18 cellular contexts compared by ENCODE assay signal in the genomic region with DNA sequence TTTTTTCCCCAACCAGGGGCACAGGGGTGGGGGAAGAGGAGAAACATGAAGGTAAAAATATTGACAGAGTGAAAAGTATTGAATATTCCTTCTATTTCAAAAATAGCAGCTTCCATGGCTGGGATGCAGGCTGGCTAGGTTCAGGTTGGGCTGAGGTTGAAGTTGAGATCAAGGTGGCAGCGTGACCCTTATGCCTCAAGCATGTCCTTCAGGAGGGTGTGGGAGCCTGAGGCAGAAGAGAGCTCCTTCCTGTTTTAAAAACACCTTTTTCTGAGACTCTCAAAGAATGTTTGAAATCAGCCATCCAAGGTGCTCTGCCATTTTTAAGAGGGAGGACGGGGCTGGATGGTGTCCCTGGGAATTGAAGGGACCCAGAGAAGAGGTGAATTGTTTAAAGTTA. TPM values are rescaled to one million over a fixed set of nuclear protein-coding genes. Genes with fewer than 3 reads are reported as not detected.
DNase-seq lines count a peak whose midpoint lies in the region; ATAC-seq and TF ChIP-seq lines count a peak whose summit lies in the region.
"Had no signal": no experiment of that assay in that cellular context is flagged by ENCODE, and none has a peak within 500 bp of the region (broad histone marks: within the 10 kb centered on the region; RNA-seq: fewer than 3 reads in every experiment).

No MANE protein-coding gene starts in this region.

- H3K9me3 ChIP-seq in BLaER1 treated with 17β-estradiol and CSF1 and Interleukin-3, amounts not matched to agents 10 nM and 100 nM (replicated peaks in 1 of 11): no peaks in the 10 kb centered on the region
- H3K9me3 ChIP-seq in adrenal gland (replicated peaks in 1 of 3): no peaks in the 10 kb centered on the region
- H3K9me3 ChIP-seq in lower lobe of right lung: no peaks in the 10 kb centered on the region
- no peaks in the 10 kb centered on the region for H3K9me3 ChIP-seq in spleen
- H3K9me3 ChIP-seq: ovary had no signal

- H3K4me2 ChIP-seq in BLaER1 treated with 17β-estradiol and CSF1 and Interleukin-3, amounts not matched to agents 10 nM and 100 nM: peak overlapping the region in 8 of 11 experiments; percentile 49 to 80 (median 62); a peak in 16 of 22 replicates

- no peak overlapping the region for H3K27ac Mint-ChIP-seq in T-helper 2 cell treated with Interferon-gamma antibody and Interleukin-4, amounts not matched to agents 5 μg/mL and 100 μg/mL, for 36 hours
- H3K27ac Mint-ChIP-seq: activated naive CD8-positive, alpha-beta T cell treated with anti-CD3 and anti-CD28 coated beads, Interleukin-2, amount 10 ng/mL, durations not matched to agents 7 days and 5 days had no signal

- ATAC-seq in lower lobe of right lung: no peak
- ATAC-seq in GM18907 (IDR thresholded peaks at IDR 0.05; ENCODE audit: unreplicated experiment): no peak
- ATAC-seq: HepG2, PC-3 had no signal

- no peaks in the 10 kb centered on the region for H3K4me1 Mint-ChIP-seq in T-helper 2 cell treated with Interferon-gamma antibody and Interleukin-4, amounts not matched to agents 5 μg/mL and 100 μg/mL, for 36 hours (ENCODE audit: low read depth)

- H3K27me3 ChIP-seq in BLaER1 treated with 17β-estradiol and CSF1 and Interleukin-3, amounts not matched to agents 10 nM and 100 nM: no peaks in the 10 kb centered on the region
- H3K27me3 ChIP-seq in adrenal gland (no peaks in the 10 kb centered on the region), lower lobe of right lung (ENCODE audit: low read depth) (no peaks in the 10 kb centered on the region), spleen (replicated peaks in 1 of 7) (no peaks in the 10 kb centered on the region)
- H3K27me3 ChIP-seq: ovary had no signal

- WGBS in adrenal gland, 4 donors: 71 to 87% (median 85%) methylated on average over 2 of the region's 2 CpGs
- WGBS in spleen, 5 donors: 60 to 76% (median 68%) methylated on average over 2 of the region's 2 CpGs

- no peaks in the 10 kb centered on the region for H3K36me3 Mint-ChIP-seq in T-helper 2 cell treated with Interferon-gamma antibody and Interleukin-4, amounts not matched to agents 5 μg/mL and 100 μg/mL, for 36 hours (ENCODE audit: low read depth)
- H3K36me3 Mint-ChIP-seq: activated naive CD8-positive, alpha-beta T cell treated with anti-CD3 and anti-CD28 coated beads, Interleukin-2, amount 10 ng/mL, durations not matched to agents 7 days and 5 days; CD8-positive, alpha-beta memory T cell had no signal

- peaks cover 0 to 38% (median 30%) of the 10 kb centered on the region in 10 experiments; a peak in 17 of 20 replicates for H3K4me1 ChIP-seq in BLaER1 treated with 17β-estradiol and CSF1 and Interleukin-3, amounts not matched to agents 10 nM and 100 nM
- H3K4me1 ChIP-seq in adrenal gland (replicated peaks in 1 of 2) (peaks cover 21 to 99% of the 10 kb centered on the region in 2 donors), lower lobe of right lung (peaks cover 93% of the 10 kb centered on the region), spleen (peaks cover 20 to 87% (median 53%) of the 10 kb centered on the region in 6 donors)

- no peaks in the 10 kb centered on the region; a peak in 1 of 22 replicates for H4K20me1 ChIP-seq in BLaER1 treated with 17β-estradiol and CSF1 and Interleukin-3, amounts not matched to agents 10 nM and 100 nM

- no peaks in the 10 kb centered on the region for H3K9me3 Mint-ChIP-seq in T-helper 2 cell treated with Interferon-gamma antibody and Interleukin-4, amounts not matched to agents 5 μg/mL and 100 μg/mL, for 36 hours
- H3K9me3 Mint-ChIP-seq: activated naive CD8-positive, alpha-beta T cell treated with anti-CD3 and anti-CD28 coated beads, Interleukin-2, amount 10 ng/mL, durations not matched to agents 7 days and 5 days; CD8-positive, alpha-beta memory T cell had no signal

- no peak overlapping the region for H3K4me3 Mint-ChIP-seq in T-helper 2 cell treated with Interferon-gamma antibody and Interleukin-4, amounts not matched to agents 5 μg/mL and 100 μg/mL, for 36 hours
- H3K4me3 Mint-ChIP-seq: activated naive CD8-positive, alpha-beta T cell treated with anti-CD3 and anti-CD28 coated beads, Interleukin-2, amount 10 ng/mL, durations not matched to agents 7 days and 5 days; CD8-positive, alpha-beta memory T cell had no signal

- H3K4me3 ChIP-seq in BLaER1 treated with 17β-estradiol and CSF1 and Interleukin-3, amounts not matched to agents 10 nM and 100 nM: no peak overlapping the region
- H3K4me3 ChIP-seq in adrenal gland: no peak overlapping the region
- no peak overlapping the region for H3K4me3 ChIP-seq in lower lobe of right lung
- no peak overlapping the region for H3K4me3 ChIP-seq in spleen
- H3K4me3 ChIP-seq: ovary had no signal

- TF ChIP-seq CTCF in adrenal gland (IDR thresholded peaks at IDR 0.05) (no peak), lower lobe of right lung (IDR thresholded peaks at IDR 0.05) (no peak), spleen (IDR thresholded peaks at IDR 0.05 in 8 of 11, conservative IDR thresholded peaks at IDR 0.05 in 3 of 11) (no peak)

- no peak overlapping the region for H3K27ac ChIP-seq in BLaER1 treated with 17β-estradiol and CSF1 and Interleukin-3, amounts not matched to agents 10 nM and 100 nM
- H3K27ac ChIP-seq in adrenal gland: peak overlapping the region in 4 of 5 donors; percentile 3 to 78 (median 42)
- peak overlapping the region; percentile 74 for H3K27ac ChIP-seq in lower lobe of right lung
- peak overlapping the region; percentile 48 to 78 (median 74) for H3K27ac ChIP-seq in spleen
- H3K27ac ChIP-seq: ovary had no signal

- no peaks in the 10 kb centered on the region for H3K27me3 Mint-ChIP-seq in T-helper 2 cell treated with Interferon-gamma antibody and Interleukin-4, amounts not matched to agents 5 μg/mL and 100 μg/mL, for 36 hours (ENCODE audit: low read depth)
- H3K27me3 Mint-ChIP-seq: activated naive CD8-positive, alpha-beta T cell treated with anti-CD3 and anti-CD28 coated beads, Interleukin-2, amount 10 ng/mL, durations not matched to agents 7 days and 5 days; CD8-positive, alpha-beta memory T cell had no signal

- TF ChIP-seq POLR2A in adrenal gland (IDR thresholded peaks at IDR 0.05) (no peak), spleen (IDR thresholded peaks at IDR 0.05) (no peak)

- DNase-seq in adrenal gland (no peak), lower lobe of right lung (no peak), spleen (no peak), NOMO-1 treated with DMSO at 0.1 percent for 48 hours (lab: John Stamatoyannopoulos, UW; ENCODE audit: unreplicated experiment) (no peak), superior temporal gyrus (ENCODE audit: extremely low spot score) (no peak)
- DNase-seq in T-helper 2 cell treated with Interferon-gamma antibody and Interleukin-4, amounts not matched to agents 5 μg/mL and 100 μg/mL, for 36 hours (ENCODE audit: low spot score): no peak
- DNase-seq: activated CD4-positive, CD25-positive, alpha-beta regulatory T cell; activated naive CD8-positive, alpha-beta T cell treated with anti-CD3 and anti-CD28 coated beads, Interleukin-2, amount 10 ng/mL, durations not matched to agents 7 days and 5 days; CD8-positive, alpha-beta memory T cell; DMS79 treated with DMSO at 0.1 percent for 48 hours; NCI-H146; NCI-H82; PC-3; small intestine had no signal

- H3K9ac ChIP-seq in BLaER1 treated with 17β-estradiol and CSF1 and Interleukin-3, amounts not matched to agents 10 nM and 100 nM: no peak overlapping the region; a peak in 1 of 22 replicates

- intact Hi-C loops in adrenal gland (cut with DNase I): loop anchor here in 1 of 2 donors (10.0 kb wide), 1 partner anchor 164 kb away; no protein-coding TSS in a partner anchor
- intact Hi-C loops in lower lobe of right lung (cut with DNase I): no loop called here
- intact Hi-C loops in spleen (cut with DNase I; ENCODE audit: low total_unique reads): no loop called here

- H3K36me3 ChIP-seq in BLaER1 treated with 17β-estradiol and CSF1 and Interleukin-3, amounts not matched to agents 10 nM and 100 nM: no peaks in the 10 kb centered on the region
- H3K36me3 ChIP-seq in adrenal gland (replicated peaks in 1 of 2): peaks cover 0 to 23% of the 10 kb centered on the region in 2 donors
- peaks cover 42% of the 10 kb centered on the region for H3K36me3 ChIP-seq in lower lobe of right lung
- H3K36me3 ChIP-seq in spleen: peaks cover 0 to 59% (median 2%) of the 10 kb centered on the region in 6 donors
- H3K36me3 ChIP-seq: ovary had no signal

RNA-seq across cellular contexts. Expression of a gene that starts 29.5 kb away (rescaled TPM):
- total RNA-seq in adrenal gland (100 to 1,000 TPM; 248 to 677 (median 477) TPM), lower lobe of right lung (390 TPM), spleen (100 to 1,000 TPM; 171 to 689 (median 516) TPM)
- polyA plus RNA-seq in adrenal gland (100 to 1,000 TPM in 2 of 3 donors, 10 to 100 TPM in 1; 78.0 to 231 (median 147) TPM), spleen (100 to 1,000 TPM in 1 of 3 donors, 10 to 100 TPM in 2; 19.7 to 104 (median 48.1) TPM)
- total RNA-seq: PC-3 had no signal
- polyA plus RNA-seq: CD8-positive, alpha-beta memory T cell had no signal

Comparison
In these comparisons a context has a peak if more than half of its experiments do, and no peak if none do; other contexts are left out.
1. H3K27ac ChIP-seq: peak in adrenal gland (4 of 5), lower lobe of right lung (single experiment) and spleen (8 of 8); none in BLaER1 treated with 17β-estradiol and CSF1 and Interleukin-3, amounts not matched to agents 10 nM and 100 nM (0 of 11).